19 cellular contexts compared by ENCODE assay signal in genomic region chr5:124860271-124860670, GRCh38.
DNase-seq lines count a peak whose midpoint lies in the region; ATAC-seq and TF ChIP-seq lines count a peak whose summit lies in the region.
"Had no signal": no experiment of that assay in that cellular context is flagged by ENCODE, and none has a peak within 500 bp of the region (broad histone marks: within the 10 kb centered on the region; RNA-seq: fewer than 3 reads in every experiment).

No MANE protein-coding gene starts in this region.

- peak; percentile 37 for DNase-seq in EL
- DNase-seq in NCI-H146 (lab: John Stamatoyannopoulos, UW) = peak; percentile 57
- DNase-seq in activated B cell treated with CpG ODN at 0.5 μM for 24 hours = no peak
- peak in 1 of 2 donors; percentile 16 for DNase-seq in foreskin keratinocyte
- DNase-seq in activated CD4-positive, alpha-beta T cell treated with anti-CD3 and anti-CD28 coated beads, Interleukin-2, amount 10 ng/mL, durations not matched to agents 24 days and 14 days = no peak
- no peak for DNase-seq in effector memory CD4-positive, alpha-beta T cell
- no peak for DNase-seq in activated naive CD4-positive, alpha-beta T cell treated with Interleukin-2 at 50 U/mL for 16 hours
- DNase-seq: COR-L47; DMS153; HCEC 1CT; NCI-H1436; NCI-H2081 treated with DMSO at 0.1 percent for 48 hours; NCI-H226; NCI-H526; NK-92 treated with Interleukin-12 subunit alpha and Interleukin-12 subunit beta, amount 100 ng/mL, for 24 hours; OCI-M1; SJCRH30 had no signal

- H3K27me3 Mint-ChIP-seq in activated B cell treated with CpG ODN at 0.5 μM for 24 hours = no peaks in the 10 kb centered on the region
- no peaks in the 10 kb centered on the region for H3K27me3 Mint-ChIP-seq in activated CD4-positive, alpha-beta T cell treated with anti-CD3 and anti-CD28 coated beads, Interleukin-2, amount 10 ng/mL, durations not matched to agents 24 days and 14 days

- CTCF ChIA-PET in activated B cell treated with CpG ODN at 0.5 μM for 24 hours (lab: Charles Lee) = no interaction called here

- POLR2A ChIA-PET in activated B cell treated with CpG ODN at 0.5 μM for 24 hours (lab: Charles Lee) = interaction anchor here (0.7 kb wide), 1 partner anchor 11 kb away, joined by 3 read pairs; no protein-coding TSS in a partner anchor

- peaks cover 17% of the 10 kb centered on the region for H3K4me1 Mint-ChIP-seq in activated B cell treated with CpG ODN at 0.5 μM for 24 hours
- no peaks in the 10 kb centered on the region for H3K4me1 Mint-ChIP-seq in activated CD4-positive, alpha-beta T cell treated with anti-CD3 and anti-CD28 coated beads, Interleukin-2, amount 10 ng/mL, durations not matched to agents 24 days and 14 days

- ATAC-seq in activated B cell treated with CpG ODN at 0.5 μM for 24 hours (ENCODE audit: low read depth) (no peak), foreskin keratinocyte (peak; percentile 23), GM18511 (IDR thresholded peaks at IDR 0.05; ENCODE audit: unreplicated experiment) (no peak)
- ATAC-seq: K562 had no signal

- H3K4me1 ChIP-seq in foreskin keratinocyte = no peaks in the 10 kb centered on the region
- no peaks in the 10 kb centered on the region for H3K4me1 ChIP-seq in effector memory CD4-positive, alpha-beta T cell (ENCODE audit: control insufficient read depth, insufficient read depth, low read length, poor library complexity, severe bottlenecking)
- H3K4me1 ChIP-seq: SJCRH30 had no signal

- H3K4me3 Mint-ChIP-seq in activated B cell treated with CpG ODN at 0.5 μM for 24 hours = no peak overlapping the region
- no peak overlapping the region for H3K4me3 Mint-ChIP-seq in activated CD4-positive, alpha-beta T cell treated with anti-CD3 and anti-CD28 coated beads, Interleukin-2, amount 10 ng/mL, durations not matched to agents 24 days and 14 days

- H3K4me3 ChIP-seq in effector memory CD4-positive, alpha-beta T cell (ENCODE audit: insufficient read depth, low read depth, low read length, poor library complexity, severe bottlenecking) = no peak overlapping the region
- H3K4me3 ChIP-seq: K562, SJCRH30 had no signal

- TF ChIP-seq CTCF in activated B cell treated with CpG ODN at 0.5 μM for 24 hours (IDR thresholded peaks at IDR 0.05) (no peak), foreskin keratinocyte (conservative IDR thresholded peaks at IDR 0.05) (no peak)

- H3K36me3 Mint-ChIP-seq in activated B cell treated with CpG ODN at 0.5 μM for 24 hours (ENCODE audit: low read depth) = no peaks in the 10 kb centered on the region
- H3K36me3 Mint-ChIP-seq in activated CD4-positive, alpha-beta T cell treated with anti-CD3 and anti-CD28 coated beads, Interleukin-2, amount 10 ng/mL, durations not matched to agents 24 days and 14 days (ENCODE audit: low read depth) = no peaks in the 10 kb centered on the region

- no peaks in the 10 kb centered on the region for H3K36me3 ChIP-seq in effector memory CD4-positive, alpha-beta T cell (ENCODE audit: control insufficient read depth, insufficient read depth, low read length)
- H3K36me3 ChIP-seq: SJCRH30 had no signal

- peak overlapping the region; percentile 24 for H3K27ac Mint-ChIP-seq in activated B cell treated with CpG ODN at 0.5 μM for 24 hours
- no peak overlapping the region for H3K27ac Mint-ChIP-seq in activated CD4-positive, alpha-beta T cell treated with anti-CD3 and anti-CD28 coated beads, Interleukin-2, amount 10 ng/mL, durations not matched to agents 24 days and 14 days

- no peaks in the 10 kb centered on the region for H3K9me3 Mint-ChIP-seq in activated B cell treated with CpG ODN at 0.5 μM for 24 hours
- H3K9me3 Mint-ChIP-seq in activated CD4-positive, alpha-beta T cell treated with anti-CD3 and anti-CD28 coated beads, Interleukin-2, amount 10 ng/mL, durations not matched to agents 24 days and 14 days = peaks cover 2% of the 10 kb centered on the region

- no peak overlapping the region for H3K27ac ChIP-seq in foreskin keratinocyte
- H3K27ac ChIP-seq in effector memory CD4-positive, alpha-beta T cell (ENCODE audit: insufficient read depth, low read length, poor library complexity, severe bottlenecking) = no peak overlapping the region
- H3K27ac ChIP-seq: SJCRH30 had no signal

- H3K27me3 ChIP-seq in foreskin keratinocyte = no peaks in the 10 kb centered on the region
- H3K27me3 ChIP-seq in effector memory CD4-positive, alpha-beta T cell (replicated peaks; ENCODE audit: control insufficient read depth, insufficient read depth, low read length, poor library complexity, severe bottlenecking) = no peaks in the 10 kb centered on the region
- H3K27me3 ChIP-seq: SJCRH30 had no signal

- no peaks in the 10 kb centered on the region for H3K9me3 ChIP-seq in effector memory CD4-positive, alpha-beta T cell (ENCODE audit: control insufficient read depth, low read length)
- H3K9me3 ChIP-seq: SJCRH30 had no signal

- intact Hi-C loops in activated B cell treated with CpG ODN at 0.5 μM for 24 hours (cut with micrococcal nuclease) = no loop called here
- intact Hi-C loops in activated CD4-positive, alpha-beta T cell treated with anti-CD3 and anti-CD28 coated beads, Interleukin-2, amount 10 ng/mL, durations not matched to agents 24 days and 14 days (cut with micrococcal nuclease) = no loop called here

Comparison
In these comparisons a context has a peak if more than half of its experiments do, and no peak if none do; other contexts are left out.
1. DNase-seq: peak in EL (single experiment) and NCI-H146 (single experiment); none in activated B cell treated with CpG ODN at 0.5 μM for 24 hours (single experiment), activated CD4-positive, alpha-beta T cell treated with anti-CD3 and anti-CD28 coated beads, Interleukin-2, amount 10 ng/mL, durations not matched to agents 24 days and 14 days (single experiment), effector memory CD4-positive, alpha-beta T cell (0 of 3) and activated naive CD4-positive, alpha-beta T cell treated with Interleukin-2 at 50 U/mL for 16 hours (single experiment).